20 cellular contexts compared by ENCODE assay signal in the genomic region with DNA sequence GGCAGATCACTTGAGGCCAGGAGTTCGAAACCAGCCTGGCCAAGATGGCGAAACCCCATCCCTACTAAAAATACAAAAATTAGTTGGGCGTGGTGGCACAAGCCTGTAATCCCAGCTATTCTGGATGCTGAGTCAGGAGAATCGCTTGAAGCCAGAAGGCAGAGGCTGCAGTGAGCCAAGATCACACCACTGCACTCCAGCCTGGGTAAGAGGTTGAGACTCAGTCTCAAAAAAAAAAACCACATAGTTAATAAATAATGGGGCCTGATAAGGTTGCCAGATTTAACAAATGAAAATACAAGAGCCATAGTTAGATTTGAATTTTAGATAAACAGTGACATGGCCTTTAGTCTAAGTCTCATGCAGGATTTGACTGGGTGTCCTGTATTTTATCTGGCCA.
DNase-seq lines count a peak whose midpoint lies in the region; ATAC-seq, FAIRE-seq and TF ChIP-seq lines count a peak whose summit lies in the region.
"Had no signal": no experiment of that assay in that cellular context is flagged by ENCODE, and none has a peak within 500 bp of the region (broad histone marks: within the 10 kb centered on the region; RNA-seq: fewer than 3 reads in every experiment).

No MANE protein-coding gene starts in this region.

- no peak for TF ChIP-seq RAD21 in A549 (conservative IDR thresholded peaks at IDR 0.05 in 1 of 2, IDR thresholded peaks at IDR 0.05 in 1 of 2)

- intact Hi-C loops in dorsolateral prefrontal cortex (cut with DNase I), result no loop called here

- TF ChIP-seq POLR2A in A549 (IDR thresholded peaks at IDR 0.05; ENCODE audit: low read length), result no peak

- 0 out of 6 replicates have a peak overlapping the region, but pooled peaks of 1 of the 2 experiments have one; percentile 24 for H3K27ac ChIP-seq in A549
- H3K27ac ChIP-seq in dorsolateral prefrontal cortex, result peak overlapping the region in 33 of 59 donors; percentile 4 to 99 (median 84)

- TF ChIP-seq CTCF in A549 (IDR thresholded peaks at IDR 0.05), result no peak
- TF ChIP-seq CTCF in dorsolateral prefrontal cortex (IDR thresholded peaks at IDR 0.05 in 54 of 56, conservative IDR thresholded peaks at IDR 0.05 in 2 of 56; ENCODE audit: low read depth in 1 of 56, partially characterized antibody in 56 of 56), result no peak

- ATAC-seq in A549 (no peak), HG02981 (IDR thresholded peaks at IDR 0.05; ENCODE audit: unreplicated experiment) (peak; percentile 48)
- ATAC-seq: Right ventricle myocardium inferior had no signal

- CTCF ChIA-PET in A549 (lab: Yijun Ruan, JAX), result interaction anchor here (1.3 kb wide), 1 partner anchor 11 kb away, joined by 4 read pairs; no protein-coding TSS in a partner anchor

- FAIRE-seq in A549 (lab: Jason Lieb, UNC), result no peak

- DNase-seq in A549 (ENCODE audit: low read depth in 1 of 2, low spot score in 1 of 2) (no peak), dorsolateral prefrontal cortex (no peak), mucosa of gallbladder (ENCODE audit: low spot score) (peak; percentile 39), NK-92 (lab: John Stamatoyannopoulos, UW; ENCODE audit: unreplicated experiment) (no peak), NOMO-1 (lab: John Stamatoyannopoulos, UW; ENCODE audit: unreplicated experiment in 2 of 2) (no peak), SIG-M5 (lab: John Stamatoyannopoulos, UW) (no peak), GDM1 (lab: John Stamatoyannopoulos, UW) (no peak)
- DNase-seq: 8988T, DMS79, H7, KG1, NCI-H1092 treated with DMSO at 0.1 percent for 48 hours, NCI-H1436 treated with DMSO at 0.1 percent for 48 hours, NCI-H2029, NCI-H226, NCI-H510A treated with DMSO at 0.1 percent for 48 hours, NCI-H748 treated with DMSO at 0.1 percent for 48 hours, OCI-M1 had no signal

- peaks cover 8% of the 10 kb centered on the region for H3K4me1 ChIP-seq in A549

- H3K27me3 ChIP-seq in dorsolateral prefrontal cortex, result no peaks in the 10 kb centered on the region

- POLR2A ChIA-PET in A549 (lab: Yijun Ruan, JAX), result no interaction called here

- H3K4me2 ChIP-seq in A549, result no peak overlapping the region

- TF ChIP-seq EP300 in A549 (IDR thresholded peaks at IDR 0.05), result no peak

- H3K9me3 ChIP-seq in A549, result no peaks in the 10 kb centered on the region

- 89% methylated on average over 4 of the region's 4 CpGs for WGBS in A549 (ENCODE audit: missing lambda C conversion rate)

- H3K4me3 ChIP-seq in A549 (no peak overlapping the region), dorsolateral prefrontal cortex (no peak overlapping the region)

TF ChIP-seq in A549, 52 proteins besides CTCF, POLR2A, EP300 and RAD21:
- TF ChIP-seq, protein P1, sequence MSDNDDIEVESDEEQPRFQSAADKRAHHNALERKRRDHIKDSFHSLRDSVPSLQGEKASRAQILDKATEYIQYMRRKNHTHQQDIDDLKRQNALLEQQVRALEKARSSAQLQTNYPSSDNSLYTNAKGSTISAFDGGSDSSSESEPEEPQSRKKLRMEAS (IDR thresholded peaks at IDR 0.05), result no peak
- TF ChIP-seq MAFK (IDR thresholded peaks at IDR 0.05; ENCODE audit: partially characterized antibody), result peak; percentile 49
